Comparison of ENCODE assay signal across 20 cellular contexts in the genomic region with DNA sequence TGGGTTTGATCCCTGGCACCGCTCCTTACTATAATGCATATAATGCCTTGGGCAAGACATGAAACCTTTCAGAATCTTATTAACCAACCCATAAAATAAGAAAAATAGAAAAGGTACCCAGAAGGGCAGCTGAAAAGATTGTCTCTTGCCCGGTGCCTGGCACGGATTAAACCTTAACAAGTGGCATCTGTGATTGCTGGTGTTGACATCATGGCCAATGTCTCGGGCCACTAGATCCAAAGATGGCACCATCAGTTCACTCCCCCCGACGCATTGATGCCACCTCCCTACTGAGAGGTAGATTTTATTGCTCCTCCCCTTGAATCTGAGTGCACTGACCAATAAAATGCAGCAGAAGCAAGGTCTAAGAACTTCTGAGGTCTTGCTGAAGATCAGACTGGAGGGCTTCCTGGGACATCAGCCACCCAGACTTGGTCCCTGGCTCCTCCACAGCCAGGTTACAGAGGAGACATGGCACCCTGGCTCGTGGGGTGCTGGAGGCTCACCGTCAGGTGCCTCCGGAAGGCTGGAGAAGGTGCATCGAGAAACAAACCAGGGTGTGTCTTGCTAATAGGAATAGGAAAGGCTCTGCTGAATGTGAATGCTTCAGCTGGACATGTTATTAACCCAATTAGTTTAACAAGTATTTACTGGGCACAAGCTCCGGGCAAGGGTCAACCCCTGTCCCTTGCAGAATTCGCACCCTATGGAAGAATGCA.
DNase-seq lines count a peak whose midpoint lies in the region; ATAC-seq, FAIRE-seq and TF ChIP-seq lines count a peak whose summit lies in the region.
"Had no signal": no experiment of that assay in that cellular context is flagged by ENCODE, and none has a peak within 500 bp of the region (broad histone marks: within the 10 kb centered on the region; RNA-seq: fewer than 3 reads in every experiment).

No MANE protein-coding gene starts in this region.

- intact Hi-C loops in right lobe of liver (cut with DNase I) (no loop called here), HepG2 (cut with micrococcal nuclease; ENCODE audit: unreplicated experiment) (no loop called here), kidney (cut with DNase I) (no loop called here), sigmoid colon (cut with DNase I) (no loop called here)

- POLR2A ChIA-PET in HepG2 (lab: Yijun Ruan, JAX) = no interaction called here

- no peak overlapping the region for H3K4me3 ChIP-seq in right lobe of liver
- no peak overlapping the region for H3K4me3 ChIP-seq in HepG2 (replicated peaks in 1 of 3; ENCODE audit: insufficient read depth in 1 of 3, low read depth in 2 of 3, low read length in 3 of 3)
- H3K4me3 ChIP-seq in kidney (ENCODE audit: low read length in 2 of 2) = no peak overlapping the region
- no peak overlapping the region for H3K4me3 ChIP-seq in sigmoid colon
- H3K4me3 ChIP-seq: A549, GM23338, HAP-1 had no signal

- H3K9me3 ChIP-seq in right lobe of liver (no peaks in the 10 kb centered on the region), HepG2 (ENCODE audit: low read length) (no peaks in the 10 kb centered on the region), kidney (ENCODE audit: control insufficient read depth in 1 of 2, low read length in 2 of 2) (peaks cover 0 to 7% of the 10 kb centered on the region in 2 donors), sigmoid colon (no peaks in the 10 kb centered on the region)
- H3K9me3 ChIP-seq: HAP-1 had no signal

- no peak for TF ChIP-seq RAD21 in HepG2 (CRISPR knock-in tag; IDR thresholded peaks at IDR 0.05)

- ATAC-seq in right lobe of liver (no peak), HepG2 (no peak), HG03520 (IDR thresholded peaks at IDR 0.05; ENCODE audit: unreplicated experiment) (no peak)
- ATAC-seq: A549, GM23338, Panc1 had no signal

- CTCF ChIA-PET in HepG2 (lab: Yijun Ruan, JAX; ENCODE audit: low intra/inter-chr PET ratio, low total read pairs) = no interaction called here

- in situ Hi-C loops in HepG2 (cut with HindIII; ENCODE audit: extremely low pct_ligation_motif_present, low pct_unique_long_range_greater_than_20kb) = no loop called here

- no peak overlapping the region for H2AFZ ChIP-seq in HepG2 (ENCODE audit: low read length)
- H2AFZ ChIP-seq: GM23338 had no signal

- H3K27ac ChIP-seq in right lobe of liver (no peak overlapping the region), HepG2 (ENCODE audit: extremely low read length, insufficient read depth, low read length) (no peak overlapping the region), kidney (ENCODE audit: low read depth in 2 of 2, low read length in 2 of 2) (no peak overlapping the region), sigmoid colon (no peak overlapping the region)
- H3K27ac ChIP-seq: A549 had no signal

- H3K27me3 ChIP-seq in right lobe of liver (no peaks in the 10 kb centered on the region), HepG2 (ENCODE audit: control insufficient read depth in 1 of 2, insufficient read depth in 2 of 2, low read length in 2 of 2) (peaks cover 3 to 67% of the 10 kb centered on the region in 2 experiments; a peak in 3 of 5 replicates), sigmoid colon (no peaks in the 10 kb centered on the region)

- no peaks in the 10 kb centered on the region for H3K4me1 ChIP-seq in right lobe of liver
- no peaks in the 10 kb centered on the region for H3K4me1 ChIP-seq in HepG2 (ENCODE audit: insufficient read depth, low read length)
- no peaks in the 10 kb centered on the region for H3K4me1 ChIP-seq in kidney (ENCODE audit: control insufficient read depth in 1 of 2, insufficient read depth in 1 of 2, low read depth in 1 of 2, low read length in 2 of 2)
- no peaks in the 10 kb centered on the region for H3K4me1 ChIP-seq in sigmoid colon
- H3K4me1 ChIP-seq: A549, HAP-1 had no signal

- peak in 2 of 3 donors; percentile 1 to 12 for DNase-seq in right lobe of liver
- no peak for DNase-seq in HepG2 (ENCODE audit: low spot score)
- peak; percentile 28 for DNase-seq in kidney
- DNase-seq in sigmoid colon = peak; percentile 55
- DNase-seq in T-helper 1 cell = no peak
- DNase-seq in effector CD4-positive, alpha-beta T cell = no peak
- DNase-seq: EL, GF-D8, KG1, NCI-H1092 treated with DMSO at 0.1 percent for 48 hours, NCI-H2029 treated with DMSO at 0.1 percent for 48 hours, NCI-H226, NCI-H524, NCI-H82 had no signal

- no peak for FAIRE-seq in HepG2 (lab: Jason Lieb, UNC)
- no peak for FAIRE-seq in kidney (lab: Jason Lieb, UNC)
- FAIRE-seq: A549, D721Med had no signal

- H3K9ac ChIP-seq in HepG2 (ENCODE audit: insufficient read depth, low read depth, low read length) (no peak overlapping the region), kidney (ENCODE audit: low read length in 2 of 2) (no peak overlapping the region)

- no TSS peak for BruUV-seq in HepG2 (replicated peaks; lab: Mats Ljungman, UMichigan)

- H3K36me3 ChIP-seq in right lobe of liver (no peaks in the 10 kb centered on the region), HepG2 (replicated peaks in 1 of 2; ENCODE audit: control insufficient read depth in 1 of 2, insufficient read depth in 2 of 2, low read length in 2 of 2) (no peaks in the 10 kb centered on the region), kidney (ENCODE audit: control insufficient read depth in 1 of 2, insufficient read depth in 2 of 2, low read length in 2 of 2) (no peaks in the 10 kb centered on the region), sigmoid colon (no peaks in the 10 kb centered on the region)
- H3K36me3 ChIP-seq: HAP-1 had no signal

- no peak overlapping the region for H3K4me2 ChIP-seq in HepG2 (ENCODE audit: low read depth, low read length)
- H3K4me2 ChIP-seq: A549, GM23338 had no signal

- no peaks in the 10 kb centered on the region for H3K79me2 ChIP-seq in HepG2 (ENCODE audit: insufficient read depth, low read length)

- WGBS in right lobe of liver (ENCODE audit: insufficient coverage, low coverage, low lambda C conversion rate, missing lambda C conversion rate) = 72% methylated on average over 6 of the region's 12 CpGs
- 19% methylated on average over 12 of the region's 12 CpGs for WGBS in HepG2 (ENCODE audit: low lambda C conversion rate)
- WGBS in sigmoid colon, 2 donors = 82 to 90% methylated on average over 12 of the region's 12 CpGs

- TF ChIP-seq POLR2A in right lobe of liver (IDR thresholded peaks at IDR 0.05) = no peak
- no peak for TF ChIP-seq POLR2A in HepG2 (IDR thresholded peaks at IDR 0.05; ENCODE audit: insufficient read depth in 1 of 2, low read depth in 2 of 2, low read length in 2 of 2)
- no peak for TF ChIP-seq POLR2A in sigmoid colon (IDR thresholded peaks at IDR 0.05)

- no peaks in the 10 kb centered on the region for H4K20me1 ChIP-seq in HepG2 (ENCODE audit: insufficient read depth, low read length)

- TF ChIP-seq EP300 in HepG2 (IDR thresholded peaks at IDR 0.05; ENCODE audit: low read depth in 2 of 2, low read length in 2 of 2) (no peak), HepG2 (CRISPR knock-in tag; IDR thresholded peaks at IDR 0.05; ENCODE audit: borderline replicate concordance) (no peak), sigmoid colon (IDR thresholded peaks at IDR 0.05) (no peak)

- TF ChIP-seq CTCF in right lobe of liver (IDR thresholded peaks at IDR 0.05) (no peak), HepG2 (CRISPR knock-in tag; IDR thresholded peaks at IDR 0.05) (no peak), kidney (IDR thresholded peaks at IDR 0.05; ENCODE audit: borderline replicate concordance, extremely low read depth, insufficient read depth) (no peak), sigmoid colon (IDR thresholded peaks at IDR 0.05) (no peak)

TF ChIP-seq in HepG2, 621 proteins besides CTCF, POLR2A, EP300 and RAD21 (continues in another document):
- TF ChIP-seq MAFG (CRISPR knock-in tag; IDR thresholded peaks at IDR 0.05) (no peak), ZNF629 (CRISPR knock-in tag; conservative IDR thresholded peaks at IDR 0.05) (no peak), SCMH1 (CRISPR knock-in tag; IDR thresholded peaks at IDR 0.05; ENCODE audit: borderline replicate concordance) (no peak), ZNF563 (CRISPR knock-in tag; IDR thresholded peaks at IDR 0.05) (no peak), NFRKB (IDR thresholded peaks at IDR 0.05) (no peak), SYNCRIP (IDR thresholded peaks at IDR 0.05; ENCODE audit: insufficient read depth, low read depth, low read length) (no peak), HMG20B (CRISPR knock-in tag; conservative IDR thresholded peaks at IDR 0.05) (no peak), ZNF883 (CRISPR knock-in tag; IDR thresholded peaks at IDR 0.05; ENCODE audit: not compliant biosample characterization) (no peak), TSC22D2 (CRISPR knock-in tag; IDR thresholded peaks at IDR 0.05; ENCODE audit: borderline replicate concordance) (no peak), RFX3 (CRISPR knock-in tag; IDR thresholded peaks at IDR 0.05) (no peak)
- TF ChIP-seq, protein P1, sequence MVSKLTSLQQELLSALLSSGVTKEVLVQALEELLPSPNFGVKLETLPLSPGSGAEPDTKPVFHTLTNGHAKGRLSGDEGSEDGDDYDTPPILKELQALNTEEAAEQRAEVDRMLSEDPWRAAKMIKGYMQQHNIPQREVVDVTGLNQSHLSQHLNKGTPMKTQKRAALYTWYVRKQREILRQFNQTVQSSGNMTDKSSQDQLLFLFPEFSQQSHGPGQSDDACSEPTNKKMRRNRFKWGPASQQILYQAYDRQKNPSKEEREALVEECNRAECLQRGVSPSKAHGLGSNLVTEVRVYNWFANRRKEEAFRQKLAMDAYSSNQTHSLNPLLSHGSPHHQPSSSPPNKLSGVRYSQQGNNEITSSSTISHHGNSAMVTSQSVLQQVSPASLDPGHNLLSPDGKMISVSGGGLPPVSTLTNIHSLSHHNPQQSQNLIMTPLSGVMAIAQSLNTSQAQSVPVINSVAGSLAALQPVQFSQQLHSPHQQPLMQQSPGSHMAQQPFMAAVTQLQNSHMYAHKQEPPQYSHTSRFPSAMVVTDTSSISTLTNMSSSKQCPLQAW (CRISPR knock-in tag; IDR thresholded peaks at IDR 0.05) = no peak
- TF ChIP-seq, protein P2, sequence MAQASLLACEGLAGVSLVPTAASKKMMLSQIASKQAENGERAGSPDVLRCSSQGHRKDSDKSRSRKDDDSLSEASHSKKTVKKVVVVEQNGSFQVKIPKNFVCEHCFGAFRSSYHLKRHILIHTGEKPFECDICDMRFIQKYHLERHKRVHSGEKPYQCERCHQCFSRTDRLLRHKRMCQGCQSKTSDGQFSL (CRISPR knock-in tag; IDR thresholded peaks at IDR 0.05) = no peak
- TF ChIP-seq, protein P3, sequence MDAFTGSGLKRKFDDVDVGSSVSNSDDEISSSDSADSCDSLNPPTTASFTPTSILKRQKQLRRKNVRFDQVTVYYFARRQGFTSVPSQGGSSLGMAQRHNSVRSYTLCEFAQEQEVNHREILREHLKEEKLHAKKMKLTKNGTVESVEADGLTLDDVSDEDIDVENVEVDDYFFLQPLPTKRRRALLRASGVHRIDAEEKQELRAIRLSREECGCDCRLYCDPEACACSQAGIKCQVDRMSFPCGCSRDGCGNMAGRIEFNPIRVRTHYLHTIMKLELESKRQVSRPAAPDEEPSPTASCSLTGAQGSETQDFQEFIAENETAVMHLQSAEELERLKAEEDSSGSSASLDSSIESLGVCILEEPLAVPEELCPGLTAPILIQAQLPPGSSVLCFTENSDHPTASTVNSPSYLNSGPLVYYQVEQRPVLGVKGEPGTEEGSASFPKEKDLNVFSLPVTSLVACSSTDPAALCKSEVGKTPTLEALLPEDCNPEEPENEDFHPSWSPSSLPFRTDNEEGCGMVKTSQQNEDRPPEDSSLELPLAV (CRISPR knock-in tag; conservative IDR thresholded peaks at IDR 0.05; ENCODE audit: low read depth) = no peak

Comparison
In these comparisons a context has a peak if more than half of its experiments do, and no peak if none do; other contexts are left out.
1. DNase-seq: peak in right lobe of liver (2 of 3), kidney (single experiment) and sigmoid colon (single experiment); none in HepG2 (single experiment), T-helper 1 cell (0 of 5) and effector CD4-positive, alpha-beta T cell (single experiment).